5 cellular contexts compared by ENCODE assay signal in genomic region chr7:55845164-55845563, GRCh38. TPM values are rescaled to one million over a fixed set of nuclear protein-coding genes. Genes with fewer than 3 reads are reported as not detected.
"Had no signal": no experiment of that assay in that cellular context is flagged by ENCODE, and none has a peak within 500 bp of the region (broad histone marks: within the 10 kb centered on the region; RNA-seq: fewer than 3 reads in every experiment).

No MANE protein-coding gene starts in this region.

RNA-seq across cellular contexts. Expression of gene SEPTIN14, which starts 17.4 kb away (rescaled TPM):
- total RNA-seq: HepG2, HT-29, HT1080, IMR-90 had no signal
- polyA plus RNA-seq: HepG2, IgD-negative memory B cell, IMR-90 had no signal
